8 cellular contexts compared by ENCODE assay signal in genomic region chr2:7672027-7672684, GRCh38.
DNase-seq lines count a peak whose midpoint lies in the region; ATAC-seq and TF ChIP-seq lines count a peak whose summit lies in the region.

No MANE protein-coding gene starts in this region.

- intact Hi-C loops in Panc1 (cut with micrococcal nuclease; ENCODE audit: unreplicated experiment) = loop anchor here (1.0 to 5.0 kb wide), 2 partner anchors 245 to 575 kb away; no protein-coding TSS in a partner anchor

- H4K20me1 ChIP-seq in hepatocyte (ENCODE audit: insufficient read depth, poor library complexity, severe bottlenecking) = no peaks in the 10 kb centered on the region

- TF ChIP-seq CTCF in Panc1 (IDR thresholded peaks at IDR 0.05) (peak; percentile 82), hepatocyte (IDR thresholded peaks at IDR 0.05; ENCODE audit: poor library complexity) (peak; percentile 65)

- H3K36me3 ChIP-seq in Panc1 (ENCODE audit: control insufficient read depth, insufficient read depth, low read length) = no peaks in the 10 kb centered on the region
- H3K36me3 ChIP-seq in hepatocyte (replicated peaks; ENCODE audit: insufficient read depth, low read depth) = no peaks in the 10 kb centered on the region

- POLR2A ChIA-PET in Panc1 (lab: Charles Lee) = no interaction called here

- H2AFZ ChIP-seq in hepatocyte = no peak overlapping the region

- no peaks in the 10 kb centered on the region for H3K79me2 ChIP-seq in hepatocyte

- no peaks in the 10 kb centered on the region for H3K9me3 ChIP-seq in Panc1 (ENCODE audit: control insufficient read depth, insufficient read depth, low read depth, low read length)
- no peaks in the 10 kb centered on the region for H3K9me3 ChIP-seq in hepatocyte (ENCODE audit: low read depth)

- WGBS in hepatocyte (ENCODE audit: low lambda C conversion rate, missing lambda C conversion rate) = 79% methylated on average over 8 of the region's 8 CpGs

- peak; percentile 7 to 42 for DNase-seq in NCI-H524 (lab: John Stamatoyannopoulos, UW)
- no peak for DNase-seq in NCI-H524 treated with DMSO at 0.1 percent for 48 hours (lab: John Stamatoyannopoulos, UW)
- DNase-seq in Panc1 (ENCODE audit: low read depth, low spot score) = peak; percentile 38
- DNase-seq in activated gamma-delta T cell treated with anti-CD3 and anti-CD28 coated beads, Interleukin-2, amount 50 U/mL, for 16 hours (ENCODE audit: low read depth) = peak; percentile 53
- DNase-seq in hepatocyte (ENCODE audit: low spot score) = peak; percentile 61
- DNase-seq in stimulated activated CD4-positive, alpha-beta T cell treated with anti-CD3 and anti-CD28 coated beads, Interleukin-4, amount 100 ng/mL, for 24 hours = peak; percentile 57

- H3K4me2 ChIP-seq in hepatocyte = no peak overlapping the region

- no TSS peak for BruUV-seq in Panc1 (replicated peaks; lab: Mats Ljungman, UMichigan)

- no peak overlapping the region for H3K4me3 ChIP-seq in Panc1 (ENCODE audit: low read depth in 2 of 2, low read length in 2 of 2)
- H3K4me3 ChIP-seq in hepatocyte = no peak overlapping the region

- H3K9me2 ChIP-seq in hepatocyte (replicated peaks; ENCODE audit: insufficient read depth) = no peaks in the 10 kb centered on the region

- CTCF ChIA-PET in Panc1 (lab: Charles Lee) = no interaction called here

- ATAC-seq in Panc1 = no peak
- no peak for ATAC-seq in HG02798 (IDR thresholded peaks at IDR 0.05; ENCODE audit: poor library complexity, unreplicated experiment)
- no peak for ATAC-seq in GM21390 (IDR thresholded peaks at IDR 0.05; ENCODE audit: unreplicated experiment)

- H3K27me3 ChIP-seq in Panc1 (ENCODE audit: control insufficient read depth, insufficient read depth, low read length) (no peaks in the 10 kb centered on the region), hepatocyte (no peaks in the 10 kb centered on the region)

- in situ Hi-C loops in Panc1 (cut with HindIII; ENCODE audit: low pct_unique_long_range_greater_than_20kb, low sequenced_read_pairs) = no loop called here

- H3K4me1 ChIP-seq in Panc1 (ENCODE audit: control insufficient read depth, insufficient read depth, low read length) (no peaks in the 10 kb centered on the region), hepatocyte (ENCODE audit: insufficient read depth) (peaks cover 6% of the 10 kb centered on the region)

- H3K27ac ChIP-seq in Panc1 (ENCODE audit: low read length) (no peak overlapping the region), hepatocyte (no peak overlapping the region)
